ENCODE assay signal across 10 cellular contexts in genomic region chr1:85047144-85047471, GRCh38. TPM values are rescaled to one million over a fixed set of nuclear protein-coding genes. Genes with fewer than 3 reads are reported as not detected.
DNase-seq lines count a peak whose midpoint lies in the region; ATAC-seq and TF ChIP-seq lines count a peak whose summit lies in the region.
"Had no signal": no experiment of that assay in that cellular context is flagged by ENCODE, and none has a peak within 500 bp of the region (broad histone marks: within the 10 kb centered on the region; RNA-seq: fewer than 3 reads in every experiment).

No MANE protein-coding gene starts in this region.

- H3K36me3 Mint-ChIP-seq in activated naive CD4-positive, alpha-beta T cell treated with anti-CD3 and anti-CD28 coated beads for 36 hours (ENCODE audit: low read depth), result no peaks in the 10 kb centered on the region
- H3K36me3 Mint-ChIP-seq in activated B cell treated with CpG ODN at 0.5 μM for 24 hours (ENCODE audit: low read depth) (no peaks in the 10 kb centered on the region), immature natural killer cell (peaks cover 0 to 4% (median 0%) of the 10 kb centered on the region in 3 donors)

- H3K27ac ChIP-seq in suprapubic skin, result no peak overlapping the region
- no peak overlapping the region for H3K27ac ChIP-seq in ascending aorta

- no peak for TF ChIP-seq EP300 in suprapubic skin (IDR thresholded peaks at IDR 0.05)

- intact Hi-C loops in activated naive CD4-positive, alpha-beta T cell treated with anti-CD3 and anti-CD28 coated beads for 36 hours (cut with micrococcal nuclease), result loop anchor here (5.0 kb wide), 1 partner anchor 45 kb away; no protein-coding TSS in a partner anchor
- intact Hi-C loops in activated B cell treated with CpG ODN at 0.5 μM for 24 hours (cut with micrococcal nuclease), result loop anchor here (5.0 kb wide), 1 partner anchor 155 kb away; the partner anchor contains the start of gene SYDE2
- intact Hi-C loops in ascending aorta (cut with DNase I), result no loop called here

- no peak for TF ChIP-seq POLR2A in suprapubic skin (IDR thresholded peaks at IDR 0.05)

- CTCF ChIA-PET in activated naive CD4-positive, alpha-beta T cell treated with anti-CD3 and anti-CD28 coated beads for 36 hours (lab: Charles Lee), result interaction anchor here (0.7 to 1.9 kb wide), 2 partner anchors 98 to 102 kb away, joined by 4 to 8 read pairs; no protein-coding TSS in a partner anchor
- CTCF ChIA-PET in activated B cell treated with CpG ODN at 0.5 μM for 24 hours (lab: Charles Lee), result no interaction called here

- peak overlapping the region; percentile 53 for H3K4me3 Mint-ChIP-seq in activated naive CD4-positive, alpha-beta T cell treated with anti-CD3 and anti-CD28 coated beads for 36 hours
- H3K4me3 Mint-ChIP-seq in activated B cell treated with CpG ODN at 0.5 μM for 24 hours (peak overlapping the region; percentile 42), immature natural killer cell (peak overlapping the region; percentile 29 to 81 (median 59))

- no peak for DNase-seq in activated naive CD4-positive, alpha-beta T cell treated with anti-CD3 and anti-CD28 coated beads for 36 hours
- DNase-seq in activated naive CD4-positive, alpha-beta T cell treated with Interleukin-2 at 50 U/mL for 16 hours, result no peak
- DNase-seq in activated B cell treated with CpG ODN at 0.5 μM for 24 hours, result no peak
- no peak for DNase-seq in immature natural killer cell
- no peak for DNase-seq in suprapubic skin (ENCODE audit: low spot score in 2 of 2)
- DNase-seq in NOMO-1 treated with dmso at 0.1 percent for 144 hours (lab: John Stamatoyannopoulos, UW; ENCODE audit: unreplicated experiment), result no peak
- DNase-seq in NCI-H2029 treated with DMSO at 0.1 percent for 48 hours (lab: John Stamatoyannopoulos, UW), result no peak
- no peak for DNase-seq in ascending aorta (ENCODE audit: low spot score in 2 of 2)
- DNase-seq: amniotic stem cell, NCI-H187 treated with DMSO at 0.1 percent for 48 hours had no signal

- H3K9me3 ChIP-seq in suprapubic skin, result no peaks in the 10 kb centered on the region
- H3K9me3 ChIP-seq in ascending aorta, result no peaks in the 10 kb centered on the region

- peaks cover 17% of the 10 kb centered on the region for H3K4me1 ChIP-seq in suprapubic skin
- peaks cover 0 to 4% of the 10 kb centered on the region in 2 donors for H3K4me1 ChIP-seq in ascending aorta

- H3K4me1 Mint-ChIP-seq in activated naive CD4-positive, alpha-beta T cell treated with anti-CD3 and anti-CD28 coated beads for 36 hours (ENCODE audit: low read depth), result peaks cover 18% of the 10 kb centered on the region
- H3K4me1 Mint-ChIP-seq in activated B cell treated with CpG ODN at 0.5 μM for 24 hours (peaks cover 8% of the 10 kb centered on the region), immature natural killer cell (peaks cover 6 to 14% of the 10 kb centered on the region in 2 donors)

- no peak overlapping the region for H3K27ac Mint-ChIP-seq in activated naive CD4-positive, alpha-beta T cell treated with anti-CD3 and anti-CD28 coated beads for 36 hours
- H3K27ac Mint-ChIP-seq in activated B cell treated with CpG ODN at 0.5 μM for 24 hours (no peak overlapping the region), immature natural killer cell (no peak overlapping the region)

- TF ChIP-seq CTCF in activated B cell treated with CpG ODN at 0.5 μM for 24 hours (IDR thresholded peaks at IDR 0.05) (no peak), suprapubic skin (IDR thresholded peaks at IDR 0.05) (no peak), ascending aorta (IDR thresholded peaks at IDR 0.05) (no peak)

- peaks cover 33% of the 10 kb centered on the region for H3K27me3 Mint-ChIP-seq in activated naive CD4-positive, alpha-beta T cell treated with anti-CD3 and anti-CD28 coated beads for 36 hours (ENCODE audit: low read depth)
- H3K27me3 Mint-ChIP-seq in activated B cell treated with CpG ODN at 0.5 μM for 24 hours (peaks cover 50% of the 10 kb centered on the region), immature natural killer cell (ENCODE audit: low read depth in 3 of 3) (peaks cover 7 to 35% (median 12%) of the 10 kb centered on the region in 3 donors)

- ATAC-seq in activated B cell treated with CpG ODN at 0.5 μM for 24 hours (ENCODE audit: low read depth), result no peak

- WGBS in suprapubic skin, result 71% methylated on average over 12 of the region's 12 CpGs

- POLR2A ChIA-PET in activated B cell treated with CpG ODN at 0.5 μM for 24 hours (lab: Charles Lee), result no interaction called here

- no peaks in the 10 kb centered on the region for H3K9me3 Mint-ChIP-seq in activated naive CD4-positive, alpha-beta T cell treated with anti-CD3 and anti-CD28 coated beads for 36 hours
- H3K9me3 Mint-ChIP-seq in activated B cell treated with CpG ODN at 0.5 μM for 24 hours (no peaks in the 10 kb centered on the region), immature natural killer cell (no peaks in the 10 kb centered on the region)

- H3K4me3 ChIP-seq in suprapubic skin (peak overlapping the region; percentile 74), ascending aorta (peak overlapping the region in 1 of 2 donors; percentile 70)

- peaks cover 27% of the 10 kb centered on the region for H3K27me3 ChIP-seq in suprapubic skin
- H3K27me3 ChIP-seq in ascending aorta, result peaks cover 14% of the 10 kb centered on the region

- H3K36me3 ChIP-seq in suprapubic skin (no peaks in the 10 kb centered on the region), ascending aorta (no peaks in the 10 kb centered on the region)

RNA-seq across cellular contexts. Expression of gene MCOLN3, which starts 1.2 kb away (rescaled TPM):
- total RNA-seq in activated naive CD4-positive, alpha-beta T cell treated with anti-CD3 and anti-CD28 coated beads for 36 hours, result under 1 TPM; 0.19 to 0.30 TPM
- total RNA-seq in activated B cell treated with CpG ODN at 0.5 μM for 24 hours (0.16 TPM in 1 of 2 replicates, not detected in the other), suprapubic skin (10 to 100 TPM in 1 of 4 donors, 1 to 10 TPM in 3; 2.0 to 10.7 (median 6.1) TPM), ascending aorta (0.32 TPM)
- not detected for polyA plus RNA-seq in immature natural killer cell

RNA-seq across cellular contexts. Expression of gene MCOLN2, which starts 50.2 kb away (rescaled TPM):
- 1 to 10 TPM; 7.4 to 8.4 TPM for total RNA-seq in activated naive CD4-positive, alpha-beta T cell treated with anti-CD3 and anti-CD28 coated beads for 36 hours
- total RNA-seq in activated B cell treated with CpG ODN at 0.5 μM for 24 hours, result 60.1 and 80.2 TPM in 2 replicates
- 1 to 10 TPM; 1.4 to 3.8 (median 2.1) TPM for polyA plus RNA-seq in immature natural killer cell
- 1 to 10 TPM in 3 of 4 donors, under 1 TPM in 1; 0.72 to 9.8 (median 2.7) TPM for total RNA-seq in suprapubic skin
- not detected for total RNA-seq in ascending aorta
